ENCODE assay signal across 9 cellular contexts in the genomic region with DNA sequence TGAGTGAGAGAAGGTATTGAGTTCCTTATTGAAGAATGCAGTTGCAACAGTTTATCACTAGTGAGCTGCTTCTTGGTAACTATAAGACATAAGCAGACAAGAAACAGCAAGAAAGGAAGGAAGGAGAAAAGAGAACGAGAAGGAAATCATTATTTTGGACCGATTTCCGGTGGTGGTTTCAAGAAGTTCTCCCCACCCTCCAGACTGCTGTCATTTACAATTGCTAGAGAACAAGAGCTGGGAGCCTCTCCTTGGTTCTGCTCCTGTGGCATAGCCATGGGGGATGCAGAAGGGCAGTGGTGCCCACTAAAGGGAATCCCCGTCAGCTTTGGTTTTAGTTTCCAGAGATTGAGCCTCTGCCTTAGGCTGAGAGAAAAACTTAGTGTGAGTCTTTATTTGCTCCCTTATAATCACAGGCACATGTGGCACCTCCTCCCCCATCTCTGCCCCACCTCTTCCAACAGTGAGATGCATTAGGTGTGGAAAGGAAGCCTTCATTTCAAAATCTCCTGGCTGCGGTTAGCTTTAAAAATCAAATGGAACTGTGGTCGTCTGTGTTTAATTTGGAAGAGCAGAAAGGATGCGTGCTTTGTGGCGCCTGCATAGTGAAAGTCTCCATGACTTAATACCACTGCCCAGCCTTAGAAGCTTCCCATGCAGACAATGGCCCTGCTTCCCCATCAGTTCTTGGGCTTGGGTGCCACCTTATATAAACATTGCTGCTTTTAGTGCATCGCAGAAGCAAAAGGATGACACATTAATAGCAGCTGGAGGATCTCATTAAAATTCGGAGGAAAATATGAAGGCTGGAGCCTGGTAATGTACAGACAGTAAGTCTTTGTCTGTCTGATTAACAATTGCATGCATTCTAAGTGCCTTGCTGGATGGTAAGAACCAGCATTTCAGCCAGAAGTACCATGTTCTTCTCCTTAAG.
DNase-seq lines count a peak whose midpoint lies in the region; ATAC-seq lines count a peak whose summit lies in the region.
"Had no signal": no experiment of that assay in that cellular context is flagged by ENCODE, and none has a peak within 500 bp of the region (broad histone marks: within the 10 kb centered on the region; RNA-seq: fewer than 3 reads in every experiment).

No MANE protein-coding gene starts in this region.

- no peaks in the 10 kb centered on the region for H3K27me3 Mint-ChIP-seq in T-helper 2 cell treated with Interferon-gamma antibody and Interleukin-4, amounts not matched to agents 5 μg/mL and 100 μg/mL, for 36 hours (ENCODE audit: low read depth)

- H3K4me1 Mint-ChIP-seq in T-helper 2 cell treated with Interferon-gamma antibody and Interleukin-4, amounts not matched to agents 5 μg/mL and 100 μg/mL, for 36 hours (ENCODE audit: low read depth) = peaks cover 26% of the 10 kb centered on the region

- peaks cover 5% of the 10 kb centered on the region for H3K36me3 Mint-ChIP-seq in T-helper 2 cell treated with Interferon-gamma antibody and Interleukin-4, amounts not matched to agents 5 μg/mL and 100 μg/mL, for 36 hours (ENCODE audit: low read depth)
- H3K36me3 Mint-ChIP-seq: mesothelial cell of epicardium had no signal

- H3K27ac Mint-ChIP-seq in T-helper 2 cell treated with Interferon-gamma antibody and Interleukin-4, amounts not matched to agents 5 μg/mL and 100 μg/mL, for 36 hours = no peak overlapping the region

- peak overlapping the region; percentile 30 for H3K4me3 Mint-ChIP-seq in T-helper 2 cell treated with Interferon-gamma antibody and Interleukin-4, amounts not matched to agents 5 μg/mL and 100 μg/mL, for 36 hours
- H3K4me3 Mint-ChIP-seq: mesothelial cell of epicardium had no signal

- DNase-seq in T-helper 2 cell treated with Interferon-gamma antibody and Interleukin-4, amounts not matched to agents 5 μg/mL and 100 μg/mL, for 36 hours (ENCODE audit: low spot score) = no peak
- DNase-seq in retina (peak; percentile 50), glomerular visceral epithelial cell (ENCODE audit: extremely low spot score) (no peak), ecto neural progenitor cell (ENCODE audit: low spot score) (no peak)

- ATAC-seq in GM18511 (IDR thresholded peaks at IDR 0.05; ENCODE audit: unreplicated experiment) = peak; percentile 27
- ATAC-seq in HG02623 (IDR thresholded peaks at IDR 0.05; ENCODE audit: unreplicated experiment) = peak; percentile 2
- ATAC-seq in GM18867 (IDR thresholded peaks at IDR 0.05; ENCODE audit: unreplicated experiment) = no peak
- ATAC-seq: HCT116 had no signal

- no peaks in the 10 kb centered on the region for H3K9me3 Mint-ChIP-seq in T-helper 2 cell treated with Interferon-gamma antibody and Interleukin-4, amounts not matched to agents 5 μg/mL and 100 μg/mL, for 36 hours
- H3K9me3 Mint-ChIP-seq: mesothelial cell of epicardium had no signal
